Comparison of ENCODE assay signal across 9 cellular contexts in the genomic region with DNA sequence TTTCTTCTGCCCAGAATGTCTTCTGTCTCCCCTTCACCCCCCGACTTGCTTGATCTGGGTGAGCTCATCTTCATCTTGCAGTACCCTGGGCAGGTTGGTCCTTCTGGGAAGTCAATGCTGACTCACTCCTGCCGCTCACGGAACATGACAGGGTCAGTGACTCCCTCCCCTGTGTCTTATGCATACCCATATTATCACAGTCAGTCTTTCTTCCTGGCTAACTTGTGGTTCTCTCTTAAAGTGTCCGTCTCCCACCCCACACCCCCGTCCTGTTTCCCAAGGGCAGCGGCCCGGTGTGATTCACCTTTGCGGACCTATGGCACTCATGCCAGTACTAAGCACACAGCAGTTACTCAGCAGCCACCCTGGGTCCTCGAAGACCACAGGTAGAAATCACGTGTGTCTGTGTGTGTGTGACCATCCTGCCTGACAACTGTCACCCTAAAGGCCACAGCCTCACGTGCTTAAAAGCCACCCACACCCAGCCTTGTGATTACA. TPM values are rescaled to one million over a fixed set of nuclear protein-coding genes. Genes with fewer than 3 reads are reported as not detected.
DNase-seq lines count a peak whose midpoint lies in the region; ATAC-seq and TF ChIP-seq lines count a peak whose summit lies in the region.
"Had no signal": no experiment of that assay in that cellular context is flagged by ENCODE, and none has a peak within 500 bp of the region (broad histone marks: within the 10 kb centered on the region; RNA-seq: fewer than 3 reads in every experiment).

No MANE protein-coding gene starts in this region.

- ATAC-seq in heart left ventricle, result no peak
- ATAC-seq in HG03378 (IDR thresholded peaks at IDR 0.05; ENCODE audit: unreplicated experiment), result no peak

- intact Hi-C loops in heart left ventricle (cut with DNase I), result no loop called here
- intact Hi-C loops in transverse colon (cut with DNase I; ENCODE audit: low total_unique reads), result no loop called here
- intact Hi-C loops in uterus (cut with DNase I; ENCODE audit: low total_unique reads), result no loop called here

- 72 to 85% (median 79%) methylated on average over 11 of the region's 11 CpGs for WGBS in heart left ventricle, 4 donors
- 62% methylated on average over 11 of the region's 11 CpGs; no CpG with 5 or more reads in 1 of the 2 donors for WGBS in transverse colon (ENCODE audit: low coverage in 1 of 2), 2 donors

- CTCF ChIA-PET in RWPE1 (lab: Yijun Ruan, JAX), result interaction anchor here (0.6 kb wide), 1 partner anchor 179 kb away, joined by 3 read pairs; no protein-coding TSS in a partner anchor

- TF ChIP-seq POLR2A in heart left ventricle (IDR thresholded peaks at IDR 0.05) (no peak), transverse colon (IDR thresholded peaks at IDR 0.05) (no peak), uterus (IDR thresholded peaks at IDR 0.05) (no peak)

- H3K27me3 ChIP-seq in heart left ventricle, result peaks cover 0 to 35% (median 0%) of the 10 kb centered on the region in 9 donors
- no peaks in the 10 kb centered on the region for H3K27me3 ChIP-seq in transverse colon
- no peaks in the 10 kb centered on the region for H3K27me3 ChIP-seq in uterus

- no peak for TF ChIP-seq EP300 in transverse colon (IDR thresholded peaks at IDR 0.05; ENCODE audit: low read depth)

- H3K36me3 ChIP-seq in heart left ventricle, result no peaks in the 10 kb centered on the region
- no peaks in the 10 kb centered on the region for H3K36me3 ChIP-seq in transverse colon
- H3K36me3 ChIP-seq in uterus, result no peaks in the 10 kb centered on the region

- H3K9me3 ChIP-seq in heart left ventricle (no peaks in the 10 kb centered on the region), transverse colon (no peaks in the 10 kb centered on the region), uterus (no peaks in the 10 kb centered on the region)

- POLR2A ChIA-PET in RWPE1 (lab: Yijun Ruan, JAX; ENCODE audit: low non-redundant PET), result no interaction called here

- in situ Hi-C loops in astrocyte of the spinal cord (cut with HindIII; ENCODE audit: low sequenced_read_pairs), result no loop called here
- in situ Hi-C loops in transverse colon (cut with MboI; ENCODE audit: low pct_ligation_motif_present in 1 of 4, low pct_unique_long_range_greater_than_20kb in 1 of 4, low sequenced_read_pairs in 3 of 4), result no loop called here

- TF ChIP-seq CTCF in RWPE1 (conservative IDR thresholded peaks at IDR 0.05; ENCODE audit: low read depth) (no peak), astrocyte of the spinal cord (IDR thresholded peaks at IDR 0.05; ENCODE audit: low read depth, low read length) (no peak), heart left ventricle (IDR thresholded peaks at IDR 0.05) (no peak), transverse colon (IDR thresholded peaks at IDR 0.05) (no peak), uterus (IDR thresholded peaks at IDR 0.05) (no peak)

- H3K4me1 ChIP-seq in heart left ventricle (peaks cover 0 to 49% (median 0%) of the 10 kb centered on the region in 12 donors), transverse colon (peaks cover 0 to 20% (median 6%) of the 10 kb centered on the region in 4 donors), uterus (no peaks in the 10 kb centered on the region)

- H3K4me3 ChIP-seq in astrocyte of the spinal cord (ENCODE audit: low read depth, low read length) (no peak overlapping the region), heart left ventricle (no peak overlapping the region), transverse colon (no peak overlapping the region), uterus (no peak overlapping the region)

- DNase-seq in H4 (ENCODE audit: low spot score) (peak; percentile 63), RWPE1 (ENCODE audit: low spot score) (peak; percentile 53), astrocyte of the spinal cord (ENCODE audit: low read depth, low spot score) (peak; percentile 52), heart left ventricle (no peak), transverse colon (no peak), uterus (no peak)
- peak; percentile 11 to 43 for DNase-seq in stimulated activated CD4-positive, alpha-beta T cell treated with anti-CD3 and anti-CD28 coated beads, Interleukin-1b, Interleukin-23, amount 100 ng/mL, for 4 hours (ENCODE audit: low read depth in 2 of 2)
- DNase-seq: NCI-H524 had no signal

- H3K27ac ChIP-seq in RWPE1, result peak overlapping the region; percentile 66
- no peak overlapping the region for H3K27ac ChIP-seq in heart left ventricle
- H3K27ac ChIP-seq in transverse colon, result no peak overlapping the region
- H3K27ac ChIP-seq in uterus, result no peak overlapping the region

RNA-seq across cellular contexts. Expression of a gene that starts 17.7 kb away (rescaled TPM):
- 9.3 and 11.9 TPM in 2 replicates for total RNA-seq in H4 (2014; rRNA removed; shearing (Covaris generic))
- 10 to 100 TPM; 10.2 to 16.4 (median 12.6) TPM for total RNA-seq in heart left ventricle
- polyA plus RNA-seq in heart left ventricle, result 10 to 100 TPM in 1 of 2 donors, 1 to 10 TPM in 1; 7.7 to 16.1 TPM
- 100 to 1,000 TPM in 1 of 4 donors, 10 to 100 TPM in 3; 41.2 to 104 (median 46.3) TPM for total RNA-seq in transverse colon
- total RNA-seq in uterus, result 10 to 100 TPM in 2 of 4 donors, 1 to 10 TPM in 2; 4.1 to 31.6 (median 8.9) TPM

RNA-seq across cellular contexts. Expression of a gene that starts 38.6 kb away (rescaled TPM):
- total RNA-seq in H4 (2014; rRNA removed; shearing (Covaris generic)), result 62.1 and 89.6 TPM in 2 replicates
- total RNA-seq in heart left ventricle, result 10 to 100 TPM; 32.3 to 67.2 (median 43.6) TPM
- polyA plus RNA-seq in heart left ventricle, result 10 to 100 TPM; 23.8 to 32.5 TPM
- 100 to 1,000 TPM in 3 of 4 donors, 10 to 100 TPM in 1; 68.4 to 387 (median 124) TPM for total RNA-seq in transverse colon
- total RNA-seq in uterus, result 100 to 1,000 TPM in 3 of 4 donors, 10 to 100 TPM in 1; 66.3 to 184 (median 127) TPM

Comparison
In these comparisons a context has a peak if more than half of its experiments do, and no peak if none do; other contexts are left out.
1. DNase-seq: peak in H4 (single experiment), RWPE1 (single experiment), astrocyte of the spinal cord (single experiment) and stimulated activated CD4-positive, alpha-beta T cell treated with anti-CD3 and anti-CD28 coated beads, Interleukin-1b, Interleukin-23, amount 100 ng/mL, for 4 hours (2 of 2); none in heart left ventricle (0 of 5), transverse colon (single experiment) and uterus (0 of 2).